In genomic region chr6:85464260-85464644, GRCh38 we compare ENCODE assay signal across 8 cellular contexts. TPM values are rescaled to one million over a fixed set of nuclear protein-coding genes. Genes with fewer than 3 reads are reported as not detected.
DNase-seq lines count a peak whose midpoint lies in the region; ATAC-seq and TF ChIP-seq lines count a peak whose summit lies in the region.

No MANE protein-coding gene starts in this region.

- dilution Hi-C loops in IMR-90 (cut with HindIII; ENCODE audit: low sequenced_read_pairs, unreplicated experiment), result no loop called here

- H3K4me1 ChIP-seq in A673 (ENCODE audit: insufficient read depth, low read length, poor library complexity, severe bottlenecking), result peaks cover 52% of the 10 kb centered on the region
- peaks cover 38% of the 10 kb centered on the region for H3K4me1 ChIP-seq in IMR-90 (ENCODE audit: control insufficient read depth, insufficient read depth, low read length)

- TF ChIP-seq CTCF in A673 (conservative IDR thresholded peaks at IDR 0.05; ENCODE audit: low read depth, low read length), result no peak
- TF ChIP-seq CTCF in IMR-90 (conservative IDR thresholded peaks at IDR 0.05; ENCODE audit: low read depth, low read length), result no peak
- TF ChIP-seq CTCF in GM13977 (IDR thresholded peaks at IDR 0.05; ENCODE audit: extremely low read depth, insufficient read depth, missing control alignments), result no peak

- POLR2A ChIA-PET in A673 (lab: Charles Lee; ENCODE audit: low non-redundant PET), result no interaction called here
- POLR2A ChIA-PET in IMR-90 (lab: Charles Lee; ENCODE audit: unreplicated experiment), result interaction anchor here (0.6 kb wide), 1 partner anchor 49 kb away, joined by 3 read pairs; no protein-coding TSS in a partner anchor

- H2BK15ac ChIP-seq in IMR-90 (ENCODE audit: low read depth, low read length), result peak overlapping the region; percentile 52; the same call in 2 of the 3 replicates

- peak overlapping the region; percentile 96 for H2AK9ac ChIP-seq in IMR-90 (replicated peaks; ENCODE audit: low read depth, low read length, poor library complexity)

- peak overlapping the region; percentile 97 for H2BK120ac ChIP-seq in IMR-90 (ENCODE audit: low read depth, low read length)

- H3K27me3 ChIP-seq in A673 (replicated peaks; ENCODE audit: insufficient read depth, low read depth, low read length, poor library complexity), result no peaks in the 10 kb centered on the region
- no peaks in the 10 kb centered on the region for H3K27me3 ChIP-seq in IMR-90 (ENCODE audit: control insufficient read depth, insufficient read depth, low read length)

- peak overlapping the region; percentile 96 for H3K4ac ChIP-seq in IMR-90 (ENCODE audit: low read depth, low read length)

- peak overlapping the region; percentile 61 for H2AFZ ChIP-seq in IMR-90 (replicated peaks; ENCODE audit: low read length, poor library complexity)

- no peaks in the 10 kb centered on the region for H3K36me3 ChIP-seq in A673 (ENCODE audit: insufficient read depth, low read length, poor library complexity, severe bottlenecking)
- peaks cover 4% of the 10 kb centered on the region; the same call in 1 of the 2 replicates for H3K36me3 ChIP-seq in IMR-90 (ENCODE audit: control insufficient read depth, insufficient read depth, low read length)

- intact Hi-C loops in A673 (cut with micrococcal nuclease; ENCODE audit: unreplicated experiment) (loop anchor here (10.0 kb wide), 1 partner anchor 211 kb away; no protein-coding TSS in a partner anchor), IMR-90 (cut with micrococcal nuclease) (no loop called here)

- CTCF ChIA-PET in A673 (lab: Charles Lee) (interaction anchor here (0.7 to 1.8 kb wide), 3 partner anchors 11 to 73 kb away, joined by 3 to 5 read pairs (median 3); no protein-coding TSS in a partner anchor), IMR-90 (lab: Yijun Ruan, JAX) (interaction anchor here (1.8 kb wide), 1 partner anchor 19 kb away, joined by 6 read pairs; no protein-coding TSS in a partner anchor)

- peak overlapping the region; percentile 94 for H2BK20ac ChIP-seq in IMR-90 (ENCODE audit: low read depth, low read length)

- peak overlapping the region; percentile 95 for H3K23ac ChIP-seq in IMR-90 (ENCODE audit: low read depth, low read length)

- H3K9ac ChIP-seq in IMR-90 (ENCODE audit: low read depth, low read length), result peak overlapping the region; percentile 12

- peak overlapping the region; percentile 97 for H2AK5ac ChIP-seq in IMR-90 (ENCODE audit: low read depth, low read length)

- H4K5ac ChIP-seq in IMR-90 (ENCODE audit: low read depth, low read length), result peak overlapping the region; percentile 51; the same call in 1 of the 2 replicates

- peaks cover 44 to 66% of the 10 kb centered on the region in 2 experiments for H3K79me1 ChIP-seq in IMR-90 (ENCODE audit: low read depth in 1 of 2, low read length in 2 of 2)

- peak overlapping the region; percentile 96 for H4K91ac ChIP-seq in IMR-90 (ENCODE audit: insufficient read depth, low read depth, low read length)

- H3K9me3 ChIP-seq in A673 (ENCODE audit: low read depth, low read length, poor library complexity, severe bottlenecking) (no peaks in the 10 kb centered on the region), IMR-90 (ENCODE audit: control insufficient read depth, insufficient read depth, low read length) (no peaks in the 10 kb centered on the region)

- peaks cover 13% of the 10 kb centered on the region for H4K20me1 ChIP-seq in IMR-90 (ENCODE audit: insufficient read depth, low read length)

- H3K4me2 ChIP-seq in IMR-90 (ENCODE audit: low read depth, low read length), result peak overlapping the region; percentile 72

- peak overlapping the region; percentile 91 for H3K27ac ChIP-seq in A673 (ENCODE audit: low read depth, low read length, poor library complexity, severe bottlenecking)
- peak overlapping the region; percentile 69 for H3K27ac ChIP-seq in IMR-90 (ENCODE audit: insufficient read depth, low read length)

- H4K8ac ChIP-seq in IMR-90 (ENCODE audit: low read depth in 2 of 2, low read length in 2 of 2), result peak overlapping the region; percentile 68 to 91

- H3K14ac ChIP-seq in IMR-90 (replicated peaks; ENCODE audit: low read depth, low read length), result peak overlapping the region; percentile 89

- TF ChIP-seq RAD21 in IMR-90 (IDR thresholded peaks at IDR 0.05; ENCODE audit: low read length), result no peak

- BruUV-seq in A673 (replicated peaks; lab: Mats Ljungman, UMichigan) (TSS peak; percentile 77), IMR-90 (replicated peaks; lab: Mats Ljungman, UMichigan) (no TSS peak)

- in situ Hi-C loops in IMR-90 (cut with MboI; ENCODE audit: low sequenced_read_pairs) (no loop called here), GM13977 (cut with MboI; ENCODE audit: low pct_unique_long_range_greater_than_20kb, low sequenced_read_pairs, unreplicated experiment) (no loop called here)

- H3K9me1 ChIP-seq in IMR-90 (ENCODE audit: insufficient read depth, low read length), result peaks cover 47% of the 10 kb centered on the region

- DNase-seq in A673 (ENCODE audit: low spot score) (peak; percentile 96), IMR-90 (peak; percentile 98), left kidney (ENCODE audit: low read depth, low spot score) (peak; percentile 14), occipital lobe (lab: John Stamatoyannopoulos, UW) (no peak), DMS79 (lab: John Stamatoyannopoulos, UW) (no peak), NCI-H2227 (lab: John Stamatoyannopoulos, UW; ENCODE audit: unreplicated experiment) (no peak), GM13977 (ENCODE audit: low spot score) (no peak)
- DNase-seq in activated T-helper 9 cell treated with anti-CD3 and anti-CD28 coated beads, Interleukin-2, amount 50 U/mL, for 16 hours (ENCODE audit: low read depth), result peak; percentile 5

- peak overlapping the region; percentile 90 for H2BK5ac ChIP-seq in IMR-90 (ENCODE audit: low read depth, low read length, poor library complexity, severe bottlenecking)

- WGBS in IMR-90 (ENCODE audit: extremely low coverage in 2 of 2, insufficient read length in 1 of 2), 2 experiments, result 0% methylated on average over 1 of the region's 4 CpGs; no CpG with 5 or more reads in 1 of the 2 experiments

- peak overlapping the region; percentile 93 for H3K56ac ChIP-seq in IMR-90 (ENCODE audit: extremely low read depth, insufficient read depth, low read length)

- H3K4me3 ChIP-seq in A673 (ENCODE audit: low read depth, low read length, poor library complexity, severe bottlenecking) (no peak overlapping the region), IMR-90 (ENCODE audit: insufficient read depth, low read depth, low read length) (no peak overlapping the region)

- ATAC-seq in IMR-90 (ENCODE audit: low read depth), result peak; percentile 67

- peak overlapping the region; percentile 74; the same call in 1 of the 2 replicates for H3K18ac ChIP-seq in IMR-90 (ENCODE audit: low read depth, low read length)

- TF ChIP-seq POLR2A in IMR-90 (IDR thresholded peaks at IDR 0.05; ENCODE audit: low read depth, low read length), result no peak; the same call in 1 of the 2 replicates

TF ChIP-seq in IMR-90, 13 proteins besides CTCF, POLR2A, EP300 and RAD21:
- TF ChIP-seq MXI1 (IDR thresholded peaks at IDR 0.05; ENCODE audit: borderline replicate concordance, low read depth, low read length) (0 out of 2 replicates have a peak, but pooled peaks have one; percentile 24), ELK1 (IDR thresholded peaks at IDR 0.05; ENCODE audit: borderline replicate concordance, low read depth, low read length) (no peak), FOS (IDR thresholded peaks at IDR 0.05; ENCODE audit: low read depth, low read length) (peak; percentile 96), CHD1 (IDR thresholded peaks at IDR 0.05; ENCODE audit: low read depth, low read length) (no peak), BHLHE40 (IDR thresholded peaks at IDR 0.05; ENCODE audit: low read depth, low read length) (peak; percentile 58), MAFK (IDR thresholded peaks at IDR 0.05; ENCODE audit: low read depth, low read length) (peak; percentile 69; the same call in 1 of the 2 replicates), MAZ (IDR thresholded peaks at IDR 0.05; ENCODE audit: borderline replicate concordance, low read depth, low read length) (peak; percentile 70; the same call in 1 of the 2 replicates), USF2 (IDR thresholded peaks at IDR 0.05; ENCODE audit: low read depth, low read length) (no peak), SMC3 (IDR thresholded peaks at IDR 0.05; ENCODE audit: low read depth, low read length) (0 out of 2 replicates have a peak, but pooled peaks have one; percentile 12), RCOR1 (IDR thresholded peaks at IDR 0.05; ENCODE audit: insufficient replicate concordance, low read length) (peak; percentile 56), NFE2L2 (IDR thresholded peaks at IDR 0.05; ENCODE audit: low read depth, low read length) (peak; percentile 57; the same call in 1 of the 2 replicates), CEBPB (IDR thresholded peaks at IDR 0.05; ENCODE audit: low read depth, low read length) (peak; percentile 93)

RNA-seq across cellular contexts. Expression of gene NT5E, which starts 14.4 kb away (rescaled TPM):
- total RNA-seq in A673 (2021), result 26.0 and 32.7 TPM in 2 replicates
- 280 and 281 TPM in 2 replicates for total RNA-seq in IMR-90 (2012; rRNA removed)
- 153 and 178 TPM in 2 replicates for polyA plus RNA-seq in IMR-90 (2012; rRNA removed)
- polyA plus RNA-seq in IMR-90 (2012; cell fraction: cytosol; rRNA removed), result 55.3 and 126 TPM in 2 replicates
- 66.2 and 102 TPM in 2 replicates for polyA plus RNA-seq in IMR-90 (2012; cell fraction: nucleus; rRNA removed; ENCODE audit: low replicate concordance)
- 4.7 TPM for total RNA-seq in occipital lobe

Comparison
In these comparisons a context has a peak if more than half of its experiments do, and no peak if none do; other contexts are left out.
1. DNase-seq: peak in A673 (single experiment), IMR-90 (single experiment), activated T-helper 9 cell treated with anti-CD3 and anti-CD28 coated beads, Interleukin-2, amount 50 U/mL, for 16 hours (single experiment) and left kidney (single experiment); none in occipital lobe (single experiment), DMS79 (single experiment), NCI-H2227 (single experiment) and GM13977 (single experiment).